22 cellular contexts compared by ENCODE assay signal in genomic region chr1:163258181-163258580, GRCh38. TPM values are rescaled to one million over a fixed set of nuclear protein-coding genes. Genes with fewer than 3 reads are reported as not detected.
DNase-seq lines count a peak whose midpoint lies in the region; ATAC-seq and TF ChIP-seq lines count a peak whose summit lies in the region.
"Had no signal": no experiment of that assay in that cellular context is flagged by ENCODE, and none has a peak within 500 bp of the region (broad histone marks: within the 10 kb centered on the region; RNA-seq: fewer than 3 reads in every experiment).

No MANE protein-coding gene starts in this region.

- peak overlapping the region; percentile 46 to 47 for H3K27ac ChIP-seq in coronary artery
- H3K27ac ChIP-seq: cardiac muscle cell, right lobe of liver had no signal

- in situ Hi-C loops in KBM-7 (cut with MboI; ENCODE audit: low pct_unique_long_range_greater_than_20kb, low sequenced_read_pairs), result no loop called here

- no peaks in the 10 kb centered on the region for H3K36me3 Mint-ChIP-seq in natural killer cell treated with Interleukin-12 subunit alpha and Interleukin-12 subunit beta and Interleukin-15 and Interleukin-18, amount 100 ng/mL, for 72 hours

- H3K36me3 ChIP-seq in mucosa of descending colon (ENCODE audit: low read depth), result no peaks in the 10 kb centered on the region
- H3K36me3 ChIP-seq: cardiac muscle cell, heart right ventricle, right lobe of liver had no signal

- DNase-seq in AG09309 (ENCODE audit: low read depth) (peak; percentile 17), M059J (ENCODE audit: low read depth) (peak; percentile 52), coronary artery (ENCODE audit: low spot score) (no peak), iris pigment epithelial cell (ENCODE audit: low read depth) (peak; percentile 7), KBM-7 (no peak), mucosa of descending colon (no peak), kidney tubule cell (ENCODE audit: low spot score) (no peak)
- no peak for DNase-seq in natural killer cell treated with Interleukin-12 subunit alpha and Interleukin-12 subunit beta and Interleukin-15 and Interleukin-18, amount 100 ng/mL, for 72 hours (ENCODE audit: low spot score)
- DNase-seq: ACHN; activated CD4-positive, alpha-beta T cell treated with anti-CD3 and anti-CD28 coated beads for 4 hours; activated naive CD8-positive, alpha-beta T cell treated with anti-CD3 and anti-CD28 coated beads for 36 hours; CD4-positive, alpha-beta memory T cell; heart right ventricle; immature natural killer cell; NCI-H748 treated with DMSO at 0.1 percent for 48 hours; right lobe of liver; SHP77 treated with DMSO at 0.1 percent for 48 hours; T-helper 1 cell had no signal

- no peaks in the 10 kb centered on the region for H3K27me3 Mint-ChIP-seq in natural killer cell treated with Interleukin-12 subunit alpha and Interleukin-12 subunit beta and Interleukin-15 and Interleukin-18, amount 100 ng/mL, for 72 hours
- H3K27me3 Mint-ChIP-seq: activated naive CD8-positive, alpha-beta T cell treated with anti-CD3 and anti-CD28 coated beads for 36 hours; CD4-positive, alpha-beta memory T cell; IgD-negative memory B cell had no signal

- H3K4me1 Mint-ChIP-seq in natural killer cell treated with Interleukin-12 subunit alpha and Interleukin-12 subunit beta and Interleukin-15 and Interleukin-18, amount 100 ng/mL, for 72 hours (ENCODE audit: low read depth in 2 of 2), result peaks cover 0 to 5% of the 10 kb centered on the region in 2 donors
- H3K4me1 Mint-ChIP-seq: activated naive CD8-positive, alpha-beta T cell treated with anti-CD3 and anti-CD28 coated beads for 36 hours; CD4-positive, alpha-beta memory T cell; IgD-negative memory B cell had no signal

- H3K27ac Mint-ChIP-seq in natural killer cell treated with Interleukin-12 subunit alpha and Interleukin-12 subunit beta and Interleukin-15 and Interleukin-18, amount 100 ng/mL, for 72 hours, result no peak overlapping the region
- H3K27ac Mint-ChIP-seq: activated naive CD8-positive, alpha-beta T cell treated with anti-CD3 and anti-CD28 coated beads for 36 hours; activated T-helper 1 cell treated with anti-CD3 and anti-CD28 coated beads, Interleukin-12 subunit alpha, Interleukin-12 subunit beta, Interleukin-2, Interleukin-4 antibody, amounts not matched to agents 30 ng/mL and 10 ng/mL and 1 ng/mL, durations not matched to agents 14 hours and 24 hours and 36 hours; CD4-positive, alpha-beta memory T cell; IgD-negative memory B cell; immature natural killer cell had no signal

- no peaks in the 10 kb centered on the region for H3K9me3 ChIP-seq in mucosa of descending colon
- H3K9me3 ChIP-seq: heart right ventricle, right lobe of liver had no signal

- no peak overlapping the region for H3K4me3 Mint-ChIP-seq in natural killer cell treated with Interleukin-12 subunit alpha and Interleukin-12 subunit beta and Interleukin-15 and Interleukin-18, amount 100 ng/mL, for 72 hours
- H3K4me3 Mint-ChIP-seq: activated naive CD8-positive, alpha-beta T cell treated with anti-CD3 and anti-CD28 coated beads for 36 hours; activated T-helper 1 cell treated with anti-CD3 and anti-CD28 coated beads, Interleukin-12 subunit alpha, Interleukin-12 subunit beta, Interleukin-2, Interleukin-4 antibody, amounts not matched to agents 30 ng/mL and 10 ng/mL and 1 ng/mL, durations not matched to agents 14 hours and 24 hours and 36 hours; CD4-positive, alpha-beta memory T cell; IgD-negative memory B cell; immature natural killer cell had no signal

- TF ChIP-seq CTCF in AG09309 (IDR thresholded peaks at IDR 0.05; ENCODE audit: control insufficient read depth, insufficient read depth, low read depth, low read length, missing control alignments) (no peak), coronary artery (IDR thresholded peaks at IDR 0.05) (no peak), mucosa of descending colon (IDR thresholded peaks at IDR 0.05) (no peak)

- no peak overlapping the region for H3K4me3 ChIP-seq in AG09309 (ENCODE audit: control insufficient read depth, low read depth, low read length)
- no peak overlapping the region for H3K4me3 ChIP-seq in coronary artery
- no peak overlapping the region for H3K4me3 ChIP-seq in mucosa of descending colon
- H3K4me3 ChIP-seq: cardiac muscle cell, heart right ventricle, lung, right lobe of liver had no signal

- peaks cover 3% of the 10 kb centered on the region for H3K9me3 Mint-ChIP-seq in natural killer cell treated with Interleukin-12 subunit alpha and Interleukin-12 subunit beta and Interleukin-15 and Interleukin-18, amount 100 ng/mL, for 72 hours
- H3K9me3 Mint-ChIP-seq: activated T-helper 1 cell treated with anti-CD3 and anti-CD28 coated beads, Interleukin-12 subunit alpha, Interleukin-12 subunit beta, Interleukin-2, Interleukin-4 antibody, amounts not matched to agents 30 ng/mL and 10 ng/mL and 1 ng/mL, durations not matched to agents 14 hours and 24 hours and 36 hours; immature natural killer cell had no signal

- intact Hi-C loops in mucosa of descending colon (cut with DNase I, micrococcal nuclease), result no loop called here

- ATAC-seq in natural killer cell treated with Interleukin-12 subunit alpha and Interleukin-12 subunit beta and Interleukin-15 and Interleukin-18, amount 100 ng/mL, for 72 hours, result no peak
- ATAC-seq in mucosa of descending colon, result no peak
- ATAC-seq: right lobe of liver had no signal

- H3K4me1 ChIP-seq in mucosa of descending colon (ENCODE audit: low read depth), result no peaks in the 10 kb centered on the region
- H3K4me1 ChIP-seq: right lobe of liver had no signal

RNA-seq across cellular contexts. Expression of gene RGS5, which starts 55.5 kb away (rescaled TPM):
- total RNA-seq in M059J (2014; rRNA removed; shearing (Covaris generic)), result 0.54 and 7.0 TPM in 2 replicates
- total RNA-seq in natural killer cell treated with Interleukin-12 subunit alpha and Interleukin-12 subunit beta and Interleukin-15 and Interleukin-18, amount 100 ng/mL, for 72 hours, result 1 to 10 TPM in 1 of 2 donors, under 1 TPM in 1; 0.95 to 1.2 TPM
- total RNA-seq in mucosa of descending colon, result 100 to 1,000 TPM in 1 of 3 donors, 10 to 100 TPM in 2; 22.0 to 156 (median 23.4) TPM

Comparison
In these comparisons a context has a peak if more than half of its experiments do, and no peak if none do; other contexts are left out.
1. DNase-seq: peak in AG09309 (single experiment), M059J (single experiment) and iris pigment epithelial cell (single experiment); none in coronary artery (single experiment), natural killer cell treated with Interleukin-12 subunit alpha and Interleukin-12 subunit beta and Interleukin-15 and Interleukin-18, amount 100 ng/mL, for 72 hours (single experiment), KBM-7 (single experiment), mucosa of descending colon (0 of 3) and kidney tubule cell (single experiment).